In genomic region chr11:96761451-96761850, GRCh38 we compare ENCODE assay signal across 20 cellular contexts.
"Had no signal": no experiment of that assay in that cellular context is flagged by ENCODE, and none has a peak within 500 bp of the region (broad histone marks: within the 10 kb centered on the region; RNA-seq: fewer than 3 reads in every experiment).

No MANE protein-coding gene starts in this region.

- DNase-seq: KBM-7, MG63, NCI-H1092 treated with DMSO at 0.1 percent for 48 hours, NCI-H1436, NCI-H187, NCI-H2029, NCI-H2081 treated with DMSO at 0.1 percent for 48 hours, NCI-H2171, NCI-H226, NCI-H446, NCI-H510A, NCI-H524 treated with DMSO at 0.1 percent for 48 hours, NCI-H69, NCI-H774, RPMI8226, SHP77, SK-N-SH, SW 1271 had no signal

- H3K27me3 ChIP-seq: MG63 had no signal

- FAIRE-seq: HTR-8/SVneo, RCC 7860 had no signal

- H3K4me3 ChIP-seq: MG63 had no signal

- H3K36me3 ChIP-seq: MG63 had no signal
